Comparison of ENCODE assay signal across 19 cellular contexts in the genomic region with DNA sequence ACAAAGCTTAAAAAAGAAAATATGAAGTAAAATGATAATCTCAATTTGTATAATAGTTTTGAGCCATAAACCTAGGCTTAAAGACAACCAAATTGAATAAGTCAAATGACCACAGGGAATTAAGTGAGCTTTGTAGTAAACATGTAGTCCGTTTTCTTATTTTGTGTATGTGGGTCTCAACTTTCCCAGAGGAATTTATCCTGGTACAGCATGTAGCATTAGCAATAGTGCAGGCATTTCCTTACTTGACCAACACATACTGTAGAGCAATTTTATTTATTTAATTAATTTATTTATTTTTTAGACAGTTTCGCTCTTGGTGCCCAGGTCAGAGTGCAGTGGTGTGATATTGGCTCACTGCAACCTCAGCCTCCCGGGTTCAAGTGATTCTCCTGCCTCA. TPM values are rescaled to one million over a fixed set of nuclear protein-coding genes. Genes with fewer than 3 reads are reported as not detected.
DNase-seq lines count a peak whose midpoint lies in the region; ATAC-seq and TF ChIP-seq lines count a peak whose summit lies in the region.
"Had no signal": no experiment of that assay in that cellular context is flagged by ENCODE, and none has a peak within 500 bp of the region (broad histone marks: within the 10 kb centered on the region; RNA-seq: fewer than 3 reads in every experiment).

No MANE protein-coding gene starts in this region.

- H3K4me3 ChIP-seq in ACC112 (ENCODE audit: low read depth, low read length) (no peak overlapping the region), IMR-90 (ENCODE audit: insufficient read depth, low read depth, low read length) (no peak overlapping the region), cardiac fibroblast (replicated peaks in 1 of 2; ENCODE audit: low read depth in 2 of 2, low read length in 2 of 2) (no peak overlapping the region), fibroblast of villous mesenchyme (ENCODE audit: low read depth, low read length) (no peak overlapping the region), spleen (no peak overlapping the region), testis (no peak overlapping the region)
- H3K4me3 ChIP-seq: SJSA1 had no signal

- no peak overlapping the region for H3K23ac ChIP-seq in IMR-90 (ENCODE audit: low read depth, low read length)

- H2BK120ac ChIP-seq in IMR-90 (ENCODE audit: low read depth, low read length), result peak overlapping the region; percentile 86; the same call in 1 of the 2 replicates

- H3K4me2 ChIP-seq in IMR-90 (ENCODE audit: low read depth, low read length), result no peak overlapping the region

- peak overlapping the region; percentile 68 for H2BK5ac ChIP-seq in IMR-90 (ENCODE audit: low read depth, low read length, poor library complexity, severe bottlenecking)

- H2AK5ac ChIP-seq in IMR-90 (ENCODE audit: low read depth, low read length), result no peak overlapping the region

- TF ChIP-seq POLR2A in IMR-90 (IDR thresholded peaks at IDR 0.05; ENCODE audit: low read depth, low read length) (no peak), spleen (IDR thresholded peaks at IDR 0.05) (no peak), testis (IDR thresholded peaks at IDR 0.05) (no peak)

- no peaks in the 10 kb centered on the region for H3K36me3 ChIP-seq in ACC112 (ENCODE audit: insufficient read depth, low read length)
- no peaks in the 10 kb centered on the region for H3K36me3 ChIP-seq in IMR-90 (ENCODE audit: control insufficient read depth, insufficient read depth, low read length)
- H3K36me3 ChIP-seq in spleen, result no peaks in the 10 kb centered on the region
- H3K36me3 ChIP-seq in testis (ENCODE audit: low read depth, missing control alignments), result no peaks in the 10 kb centered on the region
- H3K36me3 ChIP-seq: SJSA1 had no signal

- no peak overlapping the region for H3K56ac ChIP-seq in IMR-90 (ENCODE audit: extremely low read depth, insufficient read depth, low read length)

- BruUV-seq in IMR-90 (replicated peaks; lab: Mats Ljungman, UMichigan), result no TSS peak

- H3K27me3 ChIP-seq in ACC112 (ENCODE audit: insufficient read depth, low read length), result no peaks in the 10 kb centered on the region
- no peaks in the 10 kb centered on the region for H3K27me3 ChIP-seq in IMR-90 (ENCODE audit: control insufficient read depth, insufficient read depth, low read length)
- peaks cover 0 to 6% (median 0%) of the 10 kb centered on the region in 7 donors for H3K27me3 ChIP-seq in spleen (replicated peaks in 1 of 7)
- H3K27me3 ChIP-seq in testis, result no peaks in the 10 kb centered on the region
- H3K27me3 ChIP-seq: SJSA1 had no signal

- no peaks in the 10 kb centered on the region for H3K9me3 ChIP-seq in IMR-90 (ENCODE audit: control insufficient read depth, insufficient read depth, low read length)
- no peaks in the 10 kb centered on the region for H3K9me3 ChIP-seq in spleen
- H3K9me3 ChIP-seq in testis, result no peaks in the 10 kb centered on the region
- H3K9me3 ChIP-seq: SJSA1 had no signal

- no peak overlapping the region for H4K5ac ChIP-seq in IMR-90 (ENCODE audit: low read depth, low read length)

- peak; percentile 72 for DNase-seq in IMR-90
- peak; percentile 31 to 72 for DNase-seq in cardiac fibroblast (ENCODE audit: low read depth in 2 of 2)
- peak; percentile 23 for DNase-seq in fibroblast of villous mesenchyme (ENCODE audit: low read depth)
- no peak for DNase-seq in spleen
- DNase-seq in testis, result no peak
- no peak for DNase-seq in mesenteric fat pad (ENCODE audit: low spot score)
- DNase-seq: 8988T; CD4-positive, alpha-beta T cell; EL; HFFc6; Kasumi-1; MM.1S; NCI-H1092 treated with DMSO at 0.1 percent for 48 hours; NCI-H146; NCI-H2081 treated with DMSO at 0.1 percent for 48 hours had no signal

- intact Hi-C loops in IMR-90 (cut with micrococcal nuclease), result no loop called here
- intact Hi-C loops in spleen (cut with DNase I; ENCODE audit: low total_unique reads), result no loop called here
- intact Hi-C loops in testis (cut with DNase I; ENCODE audit: low total_unique reads), result no loop called here

- H3K27ac ChIP-seq in ACC112 (ENCODE audit: low read depth, low read length) (peak overlapping the region; percentile 23; the same call in 1 of the 2 replicates), IMR-90 (ENCODE audit: insufficient read depth, low read length) (no peak overlapping the region), spleen (no peak overlapping the region), testis (no peak overlapping the region)
- H3K27ac ChIP-seq: SJSA1 had no signal

- H2BK20ac ChIP-seq in IMR-90 (ENCODE audit: low read depth, low read length), result no peak overlapping the region

- in situ Hi-C loops in IMR-90 (cut with MboI; ENCODE audit: low sequenced_read_pairs), result no loop called here

- H3K9me1 ChIP-seq in IMR-90 (ENCODE audit: insufficient read depth, low read length), result peaks cover 21% of the 10 kb centered on the region

- H2BK15ac ChIP-seq in IMR-90 (ENCODE audit: low read depth, low read length), result 0 out of 3 replicates have a peak overlapping the region, but pooled peaks have one; percentile 79

- H2AFZ ChIP-seq in ACC112 (ENCODE audit: low read length, unreplicated experiment) (peak overlapping the region; percentile 49), IMR-90 (replicated peaks; ENCODE audit: low read length, poor library complexity) (no peak overlapping the region)

- no peak overlapping the region for H3K14ac ChIP-seq in IMR-90 (replicated peaks; ENCODE audit: low read depth, low read length)

- no peaks in the 10 kb centered on the region for H3K79me2 ChIP-seq in ACC112 (ENCODE audit: control insufficient read depth, insufficient read depth, low read length, unreplicated experiment)

- no peak overlapping the region for H3K4ac ChIP-seq in IMR-90 (ENCODE audit: low read depth, low read length)

- TF ChIP-seq CTCF in IMR-90 (conservative IDR thresholded peaks at IDR 0.05; ENCODE audit: low read depth, low read length), result no peak
- TF ChIP-seq CTCF in cardiac fibroblast (IDR thresholded peaks at IDR 0.05; ENCODE audit: low read depth, low read length), result no peak
- TF ChIP-seq CTCF in fibroblast of villous mesenchyme (IDR thresholded peaks at IDR 0.05; ENCODE audit: insufficient read depth, low read depth, low read length), result no peak
- TF ChIP-seq CTCF in spleen (IDR thresholded peaks at IDR 0.05 in 8 of 11, conservative IDR thresholded peaks at IDR 0.05 in 3 of 11), result no peak
- TF ChIP-seq CTCF in testis (IDR thresholded peaks at IDR 0.05), result no peak

- WGBS in IMR-90 (ENCODE audit: extremely low coverage in 2 of 2, insufficient read length in 1 of 2), 2 experiments, result 78% methylated on average over 1 of the region's 3 CpGs; no CpG with 5 or more reads in 1 of the 2 experiments
- WGBS in spleen, 5 donors, result 86 to 98% (median 95%) methylated on average over 3 of the region's 3 CpGs
- 83 to 93% methylated on average over 3 of the region's 3 CpGs for WGBS in testis, 2 donors

- H3K18ac ChIP-seq in IMR-90 (ENCODE audit: low read depth, low read length), result no peak overlapping the region; the same call in 1 of the 2 replicates

- H4K20me1 ChIP-seq in IMR-90 (ENCODE audit: insufficient read depth, low read length), result no peaks in the 10 kb centered on the region; the same call in 1 of the 2 replicates

- ATAC-seq in IMR-90 (ENCODE audit: low read depth), result peak; percentile 46
- no peak for ATAC-seq in HG03460 (IDR thresholded peaks at IDR 0.05; ENCODE audit: unreplicated experiment)
- ATAC-seq: Panc1 had no signal

- dilution Hi-C loops in IMR-90 (cut with HindIII; ENCODE audit: low sequenced_read_pairs, unreplicated experiment), result no loop called here

- H2AK9ac ChIP-seq in IMR-90 (replicated peaks; ENCODE audit: low read depth, low read length, poor library complexity), result no peak overlapping the region

- no peak overlapping the region; a peak in 1 of 4 replicates for H4K8ac ChIP-seq in IMR-90 (ENCODE audit: low read depth in 2 of 2, low read length in 2 of 2)

- H3K79me1 ChIP-seq in IMR-90 (ENCODE audit: low read depth in 1 of 2, low read length in 2 of 2), result peaks cover 0 to 11% of the 10 kb centered on the region in 2 experiments; a peak in 1 of 4 replicates

- H3K9ac ChIP-seq in IMR-90 (ENCODE audit: low read depth, low read length), result no peak overlapping the region

- CTCF ChIA-PET in IMR-90 (lab: Yijun Ruan, JAX), result no interaction called here

- peaks cover 31% of the 10 kb centered on the region for H3K4me1 ChIP-seq in ACC112 (ENCODE audit: control insufficient read depth, insufficient read depth, low read length, unreplicated experiment)
- H3K4me1 ChIP-seq in IMR-90 (ENCODE audit: control insufficient read depth, insufficient read depth, low read length), result peaks cover 11% of the 10 kb centered on the region
- no peaks in the 10 kb centered on the region for H3K4me1 ChIP-seq in spleen
- H3K4me1 ChIP-seq in testis, result no peaks in the 10 kb centered on the region

- H4K91ac ChIP-seq in IMR-90 (ENCODE audit: insufficient read depth, low read depth, low read length), result no peak overlapping the region

- POLR2A ChIA-PET in IMR-90 (lab: Charles Lee; ENCODE audit: unreplicated experiment), result no interaction called here

- TF ChIP-seq RAD21 in IMR-90 (IDR thresholded peaks at IDR 0.05; ENCODE audit: low read length), result no peak

RNA-seq across cellular contexts. Expression of a gene that starts 37.5 kb away (rescaled TPM):
- 29.0 and 38.6 TPM in 2 replicates for total RNA-seq in IMR-90 (2012; rRNA removed)
- 44.7 and 45.3 TPM in 2 replicates for polyA plus RNA-seq in IMR-90 (2012; rRNA removed)
- 26.0 and 32.1 TPM in 2 replicates for polyA plus RNA-seq in IMR-90 (2012; cell fraction: cytosol; rRNA removed)
- polyA plus RNA-seq in IMR-90 (2012; cell fraction: nucleus; rRNA removed; ENCODE audit: low replicate concordance), result 165 and 175 TPM in 2 replicates
- 59.6 and 80.5 TPM in 2 replicates for total RNA-seq in fibroblast of villous mesenchyme
- total RNA-seq in spleen, result 1 to 10 TPM; 2.5 to 7.5 (median 5.0) TPM
- polyA plus RNA-seq in spleen, result 1 to 10 TPM; 1.6 to 4.4 (median 2.8) TPM
- 100 to 1,000 TPM in 1 of 2 donors, 10 to 100 TPM in 1; 95.8 to 139 TPM for total RNA-seq in testis
- polyA plus RNA-seq in testis (ENCODE audit: insufficient read depth, low read depth, low replicate concordance), result 27.5 TPM
- total RNA-seq in mesenteric fat pad, result 2.3 TPM

RNA-seq across cellular contexts. Expression of a gene that starts 58.6 kb away (rescaled TPM):
- total RNA-seq in IMR-90 (2012; rRNA removed) (14.9 and 35.3 TPM in 2 replicates), fibroblast of villous mesenchyme (49.6 and 64.8 TPM in 2 replicates), spleen (10 to 100 TPM; 33.4 to 56.5 (median 47.5) TPM), testis (10 to 100 TPM; 39.8 to 52.0 TPM), mesenteric fat pad (43.8 TPM)
- polyA plus RNA-seq in IMR-90 (2012; rRNA removed) (13.2 and 19.2 TPM in 2 replicates), spleen (10 to 100 TPM; 26.0 to 33.5 (median 28.9) TPM), testis (ENCODE audit: insufficient read depth, low read depth, low replicate concordance) (28.0 TPM)
- 2.6 and 2.7 TPM in 2 replicates for polyA plus RNA-seq in IMR-90 (2012; cell fraction: cytosol; rRNA removed)
- 2.0 and 20.1 TPM in 2 replicates for polyA plus RNA-seq in IMR-90 (2012; cell fraction: nucleus; rRNA removed; ENCODE audit: low replicate concordance)

Comparison
In these comparisons a context has a peak if more than half of its experiments do, and no peak if none do; other contexts are left out.
1. DNase-seq: peak in IMR-90 (single experiment), cardiac fibroblast (2 of 2) and fibroblast of villous mesenchyme (single experiment); none in spleen (single experiment), testis (single experiment) and mesenteric fat pad (single experiment).